In genomic region chr12:31408778-31409177, GRCh38 we compare ENCODE assay signal across 1 cellular context.
TF ChIP-seq lines count a peak whose summit lies in the region.

No MANE protein-coding gene starts in this region.

TF ChIP-seq in WTC11, 78 proteins besides CTCF, POLR2A, EP300 and RAD21 (continued from another document):
- TF ChIP-seq RORB (CRISPR knock-in tag; IDR thresholded peaks at IDR 0.05) (no peak), TCF7 (CRISPR knock-in tag; IDR thresholded peaks at IDR 0.05; ENCODE audit: low read depth) (no peak), CBFB (CRISPR knock-in tag; IDR thresholded peaks at IDR 0.05; ENCODE audit: low read depth) (no peak)
